ENCODE assay signal across 1 cellular context in genomic region chr2:100742884-100743283, GRCh38.
TF ChIP-seq lines count a peak whose summit lies in the region.

No MANE protein-coding gene starts in this region.

TF ChIP-seq in IMR-90, 13 proteins besides CTCF, POLR2A, EP300 and RAD21 (continued from another document):
- peak; percentile 2; the same call in 1 of the 2 replicates for TF ChIP-seq CHD1 (IDR thresholded peaks at IDR 0.05; ENCODE audit: low read depth, low read length)
- TF ChIP-seq FOS (IDR thresholded peaks at IDR 0.05; ENCODE audit: low read depth, low read length), result peak; percentile 35
- peak; percentile 32 for TF ChIP-seq RCOR1 (IDR thresholded peaks at IDR 0.05; ENCODE audit: insufficient replicate concordance, low read length)
- no peak for TF ChIP-seq NFE2L2 (IDR thresholded peaks at IDR 0.05; ENCODE audit: low read depth, low read length)
- TF ChIP-seq ELK1 (IDR thresholded peaks at IDR 0.05; ENCODE audit: borderline replicate concordance, low read depth, low read length), result no peak
- TF ChIP-seq, protein P1, sequence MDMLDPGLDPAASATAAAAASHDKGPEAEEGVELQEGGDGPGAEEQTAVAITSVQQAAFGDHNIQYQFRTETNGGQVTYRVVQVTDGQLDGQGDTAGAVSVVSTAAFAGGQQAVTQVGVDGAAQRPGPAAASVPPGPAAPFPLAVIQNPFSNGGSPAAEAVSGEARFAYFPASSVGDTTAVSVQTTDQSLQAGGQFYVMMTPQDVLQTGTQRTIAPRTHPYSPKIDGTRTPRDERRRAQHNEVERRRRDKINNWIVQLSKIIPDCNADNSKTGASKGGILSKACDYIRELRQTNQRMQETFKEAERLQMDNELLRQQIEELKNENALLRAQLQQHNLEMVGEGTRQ (IDR thresholded peaks at IDR 0.05; ENCODE audit: low read depth, low read length), result peak; percentile 90
- no peak for TF ChIP-seq SMC3 (IDR thresholded peaks at IDR 0.05; ENCODE audit: low read depth, low read length)
- peak; percentile 90 for TF ChIP-seq CEBPB (IDR thresholded peaks at IDR 0.05; ENCODE audit: low read depth, low read length)
- no peak for TF ChIP-seq MXI1 (IDR thresholded peaks at IDR 0.05; ENCODE audit: borderline replicate concordance, low read depth, low read length)
- peak; percentile 72 for TF ChIP-seq MAFK (IDR thresholded peaks at IDR 0.05; ENCODE audit: low read depth, low read length)
TF ChIP-seq in IMR-90: peak in this region for 7.
